In genomic region chr1:167722870-167723251, GRCh38 we compare ENCODE assay signal across 7 cellular contexts. TPM values are rescaled to one million over a fixed set of nuclear protein-coding genes. Genes with fewer than 3 reads are reported as not detected.
DNase-seq lines count a peak whose midpoint lies in the region; ATAC-seq and TF ChIP-seq lines count a peak whose summit lies in the region.

No MANE protein-coding gene starts in this region.

- H3K4me2 ChIP-seq in hepatocyte, result peak overlapping the region; percentile 93

- intact Hi-C loops in spleen (cut with DNase I; ENCODE audit: low total_unique reads), result loop anchor here (5.0 kb wide), 1 partner anchor 79 kb away; no protein-coding TSS in a partner anchor
- intact Hi-C loops in posterior cingulate gyrus (cut with DNase I), result loop anchor here (5.0 kb wide), 1 partner anchor 214 kb away; the partner anchor contains the start of genes DCAF6 and MPC2

- no peaks in the 10 kb centered on the region for H3K9me3 ChIP-seq in HEK293 (ENCODE audit: control insufficient read depth, insufficient read depth, low read depth, low read length)
- no peaks in the 10 kb centered on the region for H3K9me3 ChIP-seq in hepatocyte (ENCODE audit: low read depth)
- H3K9me3 ChIP-seq in spleen, result no peaks in the 10 kb centered on the region

- H3K9me2 ChIP-seq in hepatocyte (replicated peaks; ENCODE audit: insufficient read depth), result no peaks in the 10 kb centered on the region

- peaks cover 58% of the 10 kb centered on the region for H3K79me2 ChIP-seq in hepatocyte

- peak overlapping the region; percentile 90 for H3K4me3 ChIP-seq in HEK293 (ENCODE audit: low read depth, low read length)
- peak overlapping the region; percentile 93 for H3K4me3 ChIP-seq in WI38 (ENCODE audit: low read depth, low read length)
- H3K4me3 ChIP-seq in hepatocyte, result peak overlapping the region; percentile 94
- H3K4me3 ChIP-seq in spleen, result peak overlapping the region; percentile 75 to 98 (median 88)

- POLR2A ChIA-PET in HEK293 (lab: Yijun Ruan, JAX), result no interaction called here

- WGBS in hepatocyte (ENCODE audit: low lambda C conversion rate, missing lambda C conversion rate), result 4% methylated on average over 4 of the region's 4 CpGs
- 17 to 25% (median 22%) methylated on average over 4 of the region's 4 CpGs for WGBS in spleen, 5 donors

- peaks cover 7% of the 10 kb centered on the region for H3K4me1 ChIP-seq in HEK293 (ENCODE audit: control insufficient read depth, insufficient read depth, low read length)
- peaks cover 39% of the 10 kb centered on the region for H3K4me1 ChIP-seq in hepatocyte (ENCODE audit: insufficient read depth)
- peaks cover 10 to 78% (median 53%) of the 10 kb centered on the region in 6 donors for H3K4me1 ChIP-seq in spleen

- H3K36me3 ChIP-seq in HEK293 (ENCODE audit: control insufficient read depth in 2 of 2, insufficient read depth in 1 of 2, low read length in 2 of 2) (no peaks in the 10 kb centered on the region), hepatocyte (replicated peaks; ENCODE audit: insufficient read depth, low read depth) (no peaks in the 10 kb centered on the region), spleen (no peaks in the 10 kb centered on the region)

- H3K27me3 ChIP-seq in hepatocyte, result no peaks in the 10 kb centered on the region
- H3K27me3 ChIP-seq in spleen (replicated peaks in 1 of 7), result no peaks in the 10 kb centered on the region

- H3K27ac ChIP-seq in HEK293 (ENCODE audit: extremely low read depth, low read depth, low read length), result peak overlapping the region; percentile 73; the same call in 1 of the 2 replicates
- H3K27ac ChIP-seq in hepatocyte, result peak overlapping the region; percentile 97
- H3K27ac ChIP-seq in spleen, result peak overlapping the region in 5 of 8 donors; percentile 50 to 90 (median 87)

- ATAC-seq in HG03354 (IDR thresholded peaks at IDR 0.05; ENCODE audit: poor library complexity, severe bottlenecking, unreplicated experiment), result no peak
- no peak for ATAC-seq in GM21576 (IDR thresholded peaks at IDR 0.05; ENCODE audit: unreplicated experiment)

- H4K20me1 ChIP-seq in hepatocyte (ENCODE audit: insufficient read depth, poor library complexity, severe bottlenecking), result peaks cover 50% of the 10 kb centered on the region

- peak overlapping the region; percentile 83 for H2AFZ ChIP-seq in hepatocyte

- TF ChIP-seq CTCF in HEK293 (tag by site-specific recombination; IDR thresholded peaks at IDR 0.05), result no peak
- no peak for TF ChIP-seq CTCF in WI38 (IDR thresholded peaks at IDR 0.05; ENCODE audit: low read depth, low read length)
- no peak for TF ChIP-seq CTCF in hepatocyte (IDR thresholded peaks at IDR 0.05; ENCODE audit: poor library complexity)
- TF ChIP-seq CTCF in spleen (IDR thresholded peaks at IDR 0.05 in 8 of 11, conservative IDR thresholded peaks at IDR 0.05 in 3 of 11), result no peak

- no peak for DNase-seq in hepatocyte (ENCODE audit: low spot score)
- no peak for DNase-seq in spleen
- no peak for DNase-seq in posterior cingulate gyrus

- CTCF ChIA-PET in HEK293 (lab: Yijun Ruan, JAX), result interaction anchor here (1.1 kb wide), 1 partner anchor 80 kb away, joined by 3 read pairs; no protein-coding TSS in a partner anchor

- no peak for TF ChIP-seq POLR2A in spleen (IDR thresholded peaks at IDR 0.05)

TF ChIP-seq in HEK293, 187 proteins besides CTCF, POLR2A, EP300 and RAD21:
- TF ChIP-seq, protein P1, sequence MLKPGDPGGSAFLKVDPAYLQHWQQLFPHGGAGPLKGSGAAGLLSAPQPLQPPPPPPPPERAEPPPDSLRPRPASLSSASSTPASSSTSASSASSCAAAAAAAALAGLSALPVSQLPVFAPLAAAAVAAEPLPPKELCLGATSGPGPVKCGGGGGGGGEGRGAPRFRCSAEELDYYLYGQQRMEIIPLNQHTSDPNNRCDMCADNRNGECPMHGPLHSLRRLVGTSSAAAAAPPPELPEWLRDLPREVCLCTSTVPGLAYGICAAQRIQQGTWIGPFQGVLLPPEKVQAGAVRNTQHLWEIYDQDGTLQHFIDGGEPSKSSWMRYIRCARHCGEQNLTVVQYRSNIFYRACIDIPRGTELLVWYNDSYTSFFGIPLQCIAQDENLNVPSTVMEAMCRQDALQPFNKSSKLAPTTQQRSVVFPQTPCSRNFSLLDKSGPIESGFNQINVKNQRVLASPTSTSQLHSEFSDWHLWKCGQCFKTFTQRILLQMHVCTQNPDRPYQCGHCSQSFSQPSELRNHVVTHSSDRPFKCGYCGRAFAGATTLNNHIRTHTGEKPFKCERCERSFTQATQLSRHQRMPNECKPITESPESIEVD (tag by site-specific recombination; IDR thresholded peaks at IDR 0.05), result 0 out of 2 replicates have a peak, but pooled peaks have one; percentile 45
- no peak for TF ChIP-seq IKZF3 (tag by site-specific recombination; IDR thresholded peaks at IDR 0.05)
- TF ChIP-seq SCRT2 (tag by site-specific recombination; IDR thresholded peaks at IDR 0.05), result peak; percentile 86
- TF ChIP-seq ZNF10 (tag by site-specific recombination; IDR thresholded peaks at IDR 0.05), result no peak
- peak; percentile 79 for TF ChIP-seq PRDM10 (tag by site-specific recombination; IDR thresholded peaks at IDR 0.05)
- peak; percentile 72; the same call in 1 of the 2 replicates for TF ChIP-seq SCRT1 (tag by site-specific recombination; IDR thresholded peaks at IDR 0.05; ENCODE audit: borderline replicate concordance)

RNA-seq across cellular contexts. Expression of gene MPZL1, which starts 1.1 kb away (rescaled TPM):
- 147 and 176 TPM in 2 replicates for total RNA-seq in hepatocyte
- polyA plus RNA-seq in hepatocyte, result 202 and 245 TPM in 2 replicates
- 10 to 100 TPM; 43.0 to 65.8 (median 59.8) TPM for total RNA-seq in spleen
- 10 to 100 TPM; 12.0 to 20.4 (median 17.5) TPM for polyA plus RNA-seq in spleen
